8 cellular contexts compared by ENCODE assay signal in the genomic region with DNA sequence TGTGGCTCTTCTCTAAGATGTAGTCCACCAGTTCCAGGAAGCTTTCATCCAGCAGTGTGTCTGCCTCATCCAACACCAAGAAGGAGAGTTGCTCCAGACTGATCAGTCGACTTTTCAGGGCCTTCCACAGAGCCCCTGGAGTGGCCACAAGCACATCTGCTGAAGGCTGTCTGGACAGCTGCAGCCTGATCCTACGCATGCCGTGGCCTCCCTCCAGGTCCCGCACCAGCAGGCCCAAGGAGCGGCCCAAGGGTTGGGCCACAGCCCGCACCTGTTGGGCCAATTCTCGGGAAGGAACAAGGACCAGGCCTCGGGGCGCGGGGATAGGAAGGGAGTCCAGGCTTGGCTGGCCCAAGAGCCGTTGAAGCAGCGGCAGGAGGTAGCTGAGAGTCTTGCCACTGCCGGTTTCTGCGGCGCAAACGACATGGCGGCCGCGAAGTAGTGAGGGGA.
DNase-seq lines count a peak whose midpoint lies in the region; ATAC-seq and TF ChIP-seq lines count a peak whose summit lies in the region.

No MANE protein-coding gene starts in this region.

- H3K9ac ChIP-seq in muscle layer of colon (ENCODE audit: low read length), result peak overlapping the region; percentile 65

- TF ChIP-seq RAD21 in Ishikawa (IDR thresholded peaks at IDR 0.05; ENCODE audit: low read depth), result no peak

- peak overlapping the region; percentile 95 for H3K27ac ChIP-seq in muscle layer of colon (ENCODE audit: low read depth, low read length)

- peak overlapping the region; percentile 99 for H3K4me3 ChIP-seq in choroid plexus epithelial cell (ENCODE audit: low read depth, low read length)
- peak overlapping the region; percentile 43 to 72 for H3K4me3 ChIP-seq in muscle layer of colon (ENCODE audit: low read depth in 1 of 2, low read length in 2 of 2)

- H3K4me1 ChIP-seq in muscle layer of colon (ENCODE audit: insufficient read depth, low read length), result peaks cover 25% of the 10 kb centered on the region

- H3K27me3 ChIP-seq in muscle layer of colon (ENCODE audit: control insufficient read depth in 1 of 2, insufficient read depth in 2 of 2, low read length in 2 of 2), result no peaks in the 10 kb centered on the region

- H3K9me3 ChIP-seq in muscle layer of colon (ENCODE audit: low read length), result no peaks in the 10 kb centered on the region

- TF ChIP-seq CTCF in choroid plexus epithelial cell (conservative IDR thresholded peaks at IDR 0.05; ENCODE audit: low read depth, low read length), result no peak

- peak; percentile 13 for ATAC-seq in GM19328 (IDR thresholded peaks at IDR 0.05; ENCODE audit: unreplicated experiment)

- DNase-seq in choroid plexus epithelial cell (ENCODE audit: low read depth) (no peak), DMS153 (lab: John Stamatoyannopoulos, UW) (no peak), midbrain (lab: John Stamatoyannopoulos, UW) (no peak), hippocampal formation (lab: John Stamatoyannopoulos, UW) (no peak), retina (no peak)

- peaks cover 12% of the 10 kb centered on the region for H3K36me3 ChIP-seq in muscle layer of colon (ENCODE audit: insufficient read depth, low read length)

- no peak for TF ChIP-seq EP300 in Ishikawa (IDR thresholded peaks at IDR 0.05; ENCODE audit: borderline replicate concordance)

TF ChIP-seq in Ishikawa, 13 proteins besides CTCF, POLR2A, EP300 and RAD21:
- TF ChIP-seq FOXM1 (IDR thresholded peaks at IDR 0.05; ENCODE audit: borderline replicate concordance, low read depth) (no peak), CREB1 (IDR thresholded peaks at IDR 0.05; ENCODE audit: low read depth) (no peak), TCF12 (IDR thresholded peaks at IDR 0.05; ENCODE audit: low read depth) (no peak), TEAD4 (IDR thresholded peaks at IDR 0.05) (no peak), YY1 (IDR thresholded peaks at IDR 0.05; ENCODE audit: low read depth) (peak; percentile 37; the same call in 1 of the 2 replicates), ZBTB7A (IDR thresholded peaks at IDR 0.05; ENCODE audit: low read depth) (no peak)
